15 cellular contexts compared by ENCODE assay signal in genomic region chr16:73771196-73771595, GRCh38.
"Had no signal": no experiment of that assay in that cellular context is flagged by ENCODE, and none has a peak within 500 bp of the region (broad histone marks: within the 10 kb centered on the region; RNA-seq: fewer than 3 reads in every experiment).

No MANE protein-coding gene starts in this region.

- H3K36me3 ChIP-seq: pancreas, stomach had no signal

- H3K27ac Mint-ChIP-seq: activated naive CD8-positive, alpha-beta T cell; endodermal cell; naive B cell had no signal

- H3K4me3 Mint-ChIP-seq: activated naive CD8-positive, alpha-beta T cell; endodermal cell had no signal

- DNase-seq: activated CD4-positive, alpha-beta T cell treated with anti-CD3 and anti-CD28 coated beads, Interleukin-2, amount 50 U/mL, for 1 hour; activated CD8-positive, alpha-beta memory T cell treated with anti-CD3 and anti-CD28 coated beads for 24 hours; activated gamma-delta T cell treated with Interleukin-2 at 50 U/mL for 16 hours; amygdala; endodermal cell; left colon; naive B cell; pancreas; stimulated activated CD4-positive, alpha-beta T cell treated with anti-CD3 and anti-CD28 coated beads, Interleukin-12 subunit alpha, Interleukin-12 subunit beta, amount 100 ng/mL, for 4 hours; stimulated activated CD4-positive, alpha-beta T cell treated with anti-CD3 and anti-CD28 coated beads, Interleukin-2, amount 100 ng/mL, for 24 hours; stomach had no signal

- H3K4me1 ChIP-seq: pancreas, stomach had no signal

- H3K27me3 ChIP-seq: pancreas, stomach had no signal

- H3K9me3 Mint-ChIP-seq: endodermal cell had no signal

- H3K9me3 ChIP-seq: pancreas, stomach had no signal

- H3K4me3 ChIP-seq: lung, pancreas, stomach had no signal

- H3K27me3 Mint-ChIP-seq: activated naive CD8-positive, alpha-beta T cell had no signal

- H3K27ac ChIP-seq: pancreas, stomach had no signal

- ATAC-seq: activated CD4-positive, CD25-positive, alpha-beta regulatory T cell treated with anti-CD3 and anti-CD28 coated beads, Interleukin-2, amount 50 U/mL, for 24 hours; left colon; pancreas; sciatic nerve had no signal

- H3K4me1 Mint-ChIP-seq: endodermal cell, naive B cell had no signal

- H3K36me3 Mint-ChIP-seq: activated naive CD8-positive, alpha-beta T cell; naive B cell had no signal
